Comparison of ENCODE assay signal across 21 cellular contexts in genomic region chr6:124536792-124537191, GRCh38.
DNase-seq lines count a peak whose midpoint lies in the region; ATAC-seq and TF ChIP-seq lines count a peak whose summit lies in the region.
"Had no signal": no experiment of that assay in that cellular context is flagged by ENCODE, and none has a peak within 500 bp of the region (broad histone marks: within the 10 kb centered on the region; RNA-seq: fewer than 3 reads in every experiment).

No MANE protein-coding gene starts in this region.

- H4K20me1 ChIP-seq in smooth muscle cell (ENCODE audit: low read depth): no peaks in the 10 kb centered on the region

- no peaks in the 10 kb centered on the region for H3K36me3 ChIP-seq in smooth muscle cell (ENCODE audit: low read depth)
- H3K36me3 ChIP-seq: right atrium auricular region had no signal

- no peaks in the 10 kb centered on the region for H3K4me1 ChIP-seq in smooth muscle cell (ENCODE audit: low read depth)
- H3K4me1 ChIP-seq: Caco-2, right atrium auricular region had no signal

- TF ChIP-seq CTCF in astrocyte of the spinal cord (IDR thresholded peaks at IDR 0.05; ENCODE audit: low read depth, low read length) (no peak), smooth muscle cell (IDR thresholded peaks at IDR 0.05; ENCODE audit: borderline replicate concordance, insufficient read depth, poor library complexity, severe bottlenecking) (no peak)

- in situ Hi-C loops in astrocyte of the spinal cord (cut with HindIII; ENCODE audit: low sequenced_read_pairs): no loop called here
- in situ Hi-C loops in G401 (cut with HindIII; ENCODE audit: low sequenced_read_pairs): no loop called here

- DNase-seq in NCI-H2029 (lab: John Stamatoyannopoulos, UW) (peak; percentile 16), NCI-H2029 treated with DMSO at 0.1 percent for 48 hours (lab: John Stamatoyannopoulos, UW) (no peak), NCI-H345 (lab: John Stamatoyannopoulos, UW) (peak; percentile 26), astrocyte of the spinal cord (ENCODE audit: low read depth, low spot score) (peak; percentile 33), smooth muscle cell (lab: John Stamatoyannopoulos, UW; ENCODE audit: unreplicated experiment) (no peak), G401 (ENCODE audit: low spot score) (no peak)
- DNase-seq: 8988T; activated B cell treated with CpG ODN at 0.5 μM for 24 hours; activated CD4-positive, alpha-beta T cell treated with anti-CD3 and anti-CD28 coated beads, Interleukin-2, amount 50 U/mL, for 48 hours; activated gamma-delta T cell treated with Interleukin-2 at 50 U/mL for 16 hours; amygdala; Caco-2; central memory CD4-positive, alpha-beta T cell; MM.1S; NCI-H82; stimulated activated CD8-positive, alpha-beta memory T cell treated with anti-CD3 and anti-CD28 coated beads, Interleukin-4, amount 100 ng/mL, for 48 hours; T1000 had no signal

- H3K4me2 ChIP-seq in smooth muscle cell: peak overlapping the region; percentile 8

- H3K79me2 ChIP-seq in smooth muscle cell (ENCODE audit: low read depth): no peaks in the 10 kb centered on the region

- H3F3A ChIP-seq in smooth muscle cell (ENCODE audit: low read depth): no peaks in the 10 kb centered on the region

- ATAC-seq in HG02870 (IDR thresholded peaks at IDR 0.05; ENCODE audit: unreplicated experiment) (no peak), GM18498 (IDR thresholded peaks at IDR 0.05; ENCODE audit: unreplicated experiment) (no peak)

- no peak overlapping the region for H3K4me3 ChIP-seq in astrocyte of the spinal cord (ENCODE audit: low read depth, low read length)
- H3K4me3 ChIP-seq in smooth muscle cell: no peak overlapping the region
- H3K4me3 ChIP-seq: right atrium auricular region had no signal

- peak overlapping the region; percentile 34 for H2AFZ ChIP-seq in smooth muscle cell (ENCODE audit: low read depth)

- H3K27me3 ChIP-seq in smooth muscle cell (ENCODE audit: low read depth): no peaks in the 10 kb centered on the region
- H3K27me3 ChIP-seq: right atrium auricular region had no signal

- H3K9me3 ChIP-seq in smooth muscle cell (replicated peaks; ENCODE audit: low read depth): no peaks in the 10 kb centered on the region
- H3K9me3 ChIP-seq: Caco-2, right atrium auricular region had no signal

- no peak overlapping the region for H3K9ac ChIP-seq in smooth muscle cell (ENCODE audit: low read depth)

- 42% methylated on average over 3 of the region's 3 CpGs for WGBS in smooth muscle cell (ENCODE audit: low lambda C conversion rate)

- H3K27ac ChIP-seq in smooth muscle cell (ENCODE audit: low read depth): peak overlapping the region; percentile 23
- H3K27ac ChIP-seq: epithelial cell of prostate, right atrium auricular region had no signal

Comparison
In these comparisons a context has a peak if more than half of its experiments do, and no peak if none do; other contexts are left out.
1. DNase-seq: peak in NCI-H2029 (single experiment), NCI-H345 (single experiment) and astrocyte of the spinal cord (single experiment); none in NCI-H2029 treated with DMSO at 0.1 percent for 48 hours (single experiment), smooth muscle cell (single experiment) and G401 (single experiment).